Comparison of ENCODE assay signal across 8 cellular contexts in genomic region chr15:21656798-21657397, GRCh38.
DNase-seq lines count a peak whose midpoint lies in the region; ATAC-seq and TF ChIP-seq lines count a peak whose summit lies in the region.
"Not testable (repeated sequence)": the region's sequence is repeated elsewhere in the genome, so short reads cannot be mapped to it uniquely, and the experiment has no call there.

No MANE protein-coding gene starts in this region.

- H3K79me2 ChIP-seq in DND-41 (ENCODE audit: insufficient read depth, low read length) = not testable (repeated sequence)

- TF ChIP-seq CTCF in DND-41 (IDR thresholded peaks at IDR 0.05; ENCODE audit: borderline replicate concordance, extremely low read depth, low read length, poor library complexity, severe bottlenecking); mucosa of descending colon (IDR thresholded peaks at IDR 0.05): not testable (repeated sequence)

- H3K9me3 Mint-ChIP-seq in activated T-cell treated with anti-CD3 and anti-CD28 coated beads, Interleukin-2, amount 50 U/mL, for 72 hours = not testable (repeated sequence)

- not testable (repeated sequence) for DNase-seq in DND-41; activated T-cell treated with anti-CD3 and anti-CD28 coated beads, Interleukin-2, amount 50 U/mL, for 72 hours; mucosa of descending colon

- H3K27me3 Mint-ChIP-seq in activated T-cell treated with anti-CD3 and anti-CD28 coated beads, Interleukin-2, amount 50 U/mL, for 72 hours (ENCODE audit: low read depth) = not testable (repeated sequence)

- H3K36me3 Mint-ChIP-seq in activated T-cell treated with anti-CD3 and anti-CD28 coated beads, Interleukin-2, amount 50 U/mL, for 72 hours (ENCODE audit: insufficient read depth in 2 of 2) = not testable (repeated sequence)

- not testable (repeated sequence) for H3K9ac ChIP-seq in DND-41 (ENCODE audit: low read depth, low read length)

- not testable (repeated sequence) for H3K27ac ChIP-seq in DND-41 (ENCODE audit: low read length)

- ATAC-seq in DND-41 (ENCODE audit: insufficient read depth, low read depth) = peak; percentile 87
- ATAC-seq in GM19025 (IDR thresholded peaks at IDR 0.05; ENCODE audit: low read depth, unreplicated experiment) = peak; percentile 85
- ATAC-seq in GM21423 (IDR thresholded peaks at IDR 0.05; ENCODE audit: unreplicated experiment) = peak; percentile 89
- ATAC-seq in HG02759 (IDR thresholded peaks at IDR 0.05; ENCODE audit: unreplicated experiment) = peak; percentile 91
- peak; percentile 82 for ATAC-seq in HG03097 (IDR thresholded peaks at IDR 0.05; ENCODE audit: low FRiP score, unreplicated experiment)
- ATAC-seq in HG03521 (IDR thresholded peaks at IDR 0.05; ENCODE audit: unreplicated experiment) = peak; percentile 62
- ATAC-seq in activated T-cell treated with anti-CD3 and anti-CD28 coated beads, Interleukin-2, amount 50 U/mL, for 72 hours (replicated peaks in 1 of 2) = peak; percentile 89 to 90
- peak; percentile 18 for ATAC-seq in mucosa of descending colon

- H4K20me1 ChIP-seq in DND-41 (ENCODE audit: insufficient read depth, low read length) = not testable (repeated sequence)

- not testable (repeated sequence) for H3K27me3 ChIP-seq in DND-41 (ENCODE audit: insufficient read depth, low read length, poor library complexity)

- not testable (repeated sequence) for H3K4me1 Mint-ChIP-seq in activated T-cell treated with anti-CD3 and anti-CD28 coated beads, Interleukin-2, amount 50 U/mL, for 72 hours (ENCODE audit: low read depth)

- not testable (repeated sequence) for H3K4me1 ChIP-seq in DND-41 (ENCODE audit: insufficient read depth, low read length); mucosa of descending colon (ENCODE audit: low read depth)

- H3K9me3 ChIP-seq in DND-41 (ENCODE audit: insufficient read depth, low read length, severe bottlenecking); mucosa of descending colon: not testable (repeated sequence)

- H3K27ac Mint-ChIP-seq in activated T-cell treated with anti-CD3 and anti-CD28 coated beads, Interleukin-2, amount 50 U/mL, for 72 hours = not testable (repeated sequence)

- not testable (repeated sequence) for H2AFZ ChIP-seq in DND-41 (ENCODE audit: low read depth, low read length)

- not testable (repeated sequence) for H3K4me3 ChIP-seq in DND-41 (ENCODE audit: low read depth in 1 of 2, low read length in 2 of 2); mucosa of descending colon

- H3K4me2 ChIP-seq in DND-41 (ENCODE audit: insufficient read depth, low read length) = not testable (repeated sequence)

- intact Hi-C loops in mucosa of descending colon (cut with DNase I, micrococcal nuclease) = not testable (repeated sequence)

- not testable (repeated sequence) for H3K36me3 ChIP-seq in DND-41 (ENCODE audit: insufficient read depth, low read length); mucosa of descending colon (ENCODE audit: low read depth)

- H3K4me3 Mint-ChIP-seq in activated T-cell treated with anti-CD3 and anti-CD28 coated beads, Interleukin-2, amount 50 U/mL, for 72 hours = not testable (repeated sequence)

Comparison
In these comparisons a context has a peak if more than half of its experiments do, and no peak if none do; other contexts are left out.
1. ATAC-seq: peak in every context shown above with its lines; median percentile 91 in HG02759; 90 in activated T-cell treated with anti-CD3 and anti-CD28 coated beads, Interleukin-2, amount 50 U/mL, for 72 hours; 89 in GM21423; 87 in DND-41; 85 in GM19025; 82 in HG03097; 62 in HG03521; 18 in mucosa of descending colon.